In genomic region chr10:64379898-64380297, GRCh38 we compare ENCODE assay signal across 16 cellular contexts.
DNase-seq lines count a peak whose midpoint lies in the region; ATAC-seq, FAIRE-seq and TF ChIP-seq lines count a peak whose summit lies in the region.
"Had no signal": no experiment of that assay in that cellular context is flagged by ENCODE, and none has a peak within 500 bp of the region (broad histone marks: within the 10 kb centered on the region; RNA-seq: fewer than 3 reads in every experiment).

No MANE protein-coding gene starts in this region.

- H3K4me1 ChIP-seq in adrenal gland (replicated peaks in 1 of 2) (no peaks in the 10 kb centered on the region), right lobe of liver (no peaks in the 10 kb centered on the region)
- H3K4me1 ChIP-seq: esophagus muscularis mucosa, heart left ventricle had no signal

- FAIRE-seq in GM19239 (lab: Jason Lieb, UNC) = no peak
- FAIRE-seq: GM18507 had no signal

- ATAC-seq in right lobe of liver = peak; percentile 97 to 98 (median 98)
- ATAC-seq: heart left ventricle; left ventricle myocardium superior; naive thymus-derived CD4-positive, alpha-beta T cell had no signal

- no peaks in the 10 kb centered on the region for H3K36me3 ChIP-seq in adrenal gland (replicated peaks in 1 of 2)
- no peaks in the 10 kb centered on the region for H3K36me3 ChIP-seq in right lobe of liver
- H3K36me3 ChIP-seq: esophagus muscularis mucosa, heart left ventricle had no signal

- H3K9me3 ChIP-seq in adrenal gland (replicated peaks in 1 of 3) (no peaks in the 10 kb centered on the region), right lobe of liver (no peaks in the 10 kb centered on the region)

- no peak overlapping the region for H3K4me3 ChIP-seq in adrenal gland
- no peak overlapping the region for H3K4me3 ChIP-seq in right lobe of liver
- H3K4me3 ChIP-seq: coronary artery, esophagus muscularis mucosa, heart left ventricle had no signal

- H3K27me3 ChIP-seq in adrenal gland = no peaks in the 10 kb centered on the region
- H3K27me3 ChIP-seq in right lobe of liver = no peaks in the 10 kb centered on the region
- H3K27me3 ChIP-seq: heart left ventricle had no signal

- H3K27ac ChIP-seq in adrenal gland (no peak overlapping the region), right lobe of liver (no peak overlapping the region)
- H3K27ac ChIP-seq: coronary artery, esophagus muscularis mucosa, heart left ventricle had no signal

- peak; percentile 60 for DNase-seq in DMS53 (lab: John Stamatoyannopoulos, UW)
- DNase-seq in HT-29 (ENCODE audit: low spot score) = peak; percentile 49
- DNase-seq in adrenal gland = peak in 4 of 7 donors; percentile 8 to 18 (median 12)
- peak in 2 of 3 donors; percentile 27 to 55 for DNase-seq in right lobe of liver
- no peak for DNase-seq in dermis blood vessel endothelial cell
- DNase-seq in activated CD4-positive, alpha-beta T cell treated with anti-CD3 and anti-CD28 coated beads for 4 hours = no peak
- no peak for DNase-seq in GM19239 (ENCODE audit: insufficient read length, low spot score)
- no peak for DNase-seq in NCI-H1048 (lab: John Stamatoyannopoulos, UW)
- DNase-seq: heart left ventricle; left ventricle myocardium superior; naive thymus-derived CD4-positive, alpha-beta T cell; NCI-H1930; NCI-H524 treated with DMSO at 0.1 percent for 48 hours had no signal

- intact Hi-C loops in adrenal gland (cut with DNase I) (no loop called here), right lobe of liver (cut with DNase I) (no loop called here)

- no peak for TF ChIP-seq CTCF in adrenal gland (IDR thresholded peaks at IDR 0.05)
- TF ChIP-seq CTCF in right lobe of liver (IDR thresholded peaks at IDR 0.05) = peak; percentile 45 to 61 (median 50)

- TF ChIP-seq POLR2A in adrenal gland (IDR thresholded peaks at IDR 0.05) (no peak), right lobe of liver (IDR thresholded peaks at IDR 0.05) (no peak)

Comparison
In these comparisons a context has a peak if more than half of its experiments do, and no peak if none do; other contexts are left out.
1. DNase-seq: peak in DMS53 (single experiment), HT-29 (single experiment), adrenal gland (4 of 7) and right lobe of liver (2 of 3); none in dermis blood vessel endothelial cell (single experiment), activated CD4-positive, alpha-beta T cell treated with anti-CD3 and anti-CD28 coated beads for 4 hours (0 of 2), GM19239 (single experiment) and NCI-H1048 (single experiment).
2. CTCF ChIP-seq: peak in right lobe of liver (4 of 4); none in adrenal gland (0 of 6).